Comparison of ENCODE assay signal across 8 cellular contexts in the genomic region with DNA sequence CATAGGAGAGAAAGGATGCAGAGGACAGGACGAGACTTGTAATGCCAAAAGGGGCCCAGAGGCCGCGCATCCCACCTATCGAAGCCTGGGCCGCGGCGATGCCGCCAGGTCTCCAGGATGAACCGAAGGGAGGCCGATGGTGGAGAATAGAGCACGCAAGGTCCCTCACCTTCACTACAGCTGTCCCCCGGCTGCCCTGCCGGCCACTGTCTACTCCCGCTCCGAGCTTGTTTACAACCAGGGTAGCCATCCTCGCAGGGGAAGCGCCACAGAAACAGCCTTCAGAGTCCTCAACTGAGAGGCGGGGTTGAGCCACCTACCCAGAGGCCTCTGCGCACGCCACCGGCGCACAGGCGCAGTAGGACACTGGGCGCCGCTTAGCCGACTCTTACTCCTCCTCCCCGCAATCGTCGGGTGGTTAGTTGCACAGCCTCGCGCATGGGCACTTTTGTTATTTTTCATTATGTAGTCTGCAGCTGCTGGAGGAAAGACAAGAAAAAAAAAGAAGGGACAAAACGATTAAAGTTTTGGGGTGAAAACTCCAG. TPM values are rescaled to one million over a fixed set of nuclear protein-coding genes. Genes with fewer than 3 reads are reported as not detected.
DNase-seq lines count a peak whose midpoint lies in the region; ATAC-seq and TF ChIP-seq lines count a peak whose summit lies in the region.

A gene (minus strand): TSS at position 309 of the 545 bp plus-strand sequence. CDS start 59 bp downstream, at position 250.

- WGBS in esophagus, 2 donors, result 0% methylated on average over 32 of the region's 32 CpGs

- no peaks in the 10 kb centered on the region for H3K27me3 ChIP-seq in esophagus (ENCODE audit: control insufficient read depth in 1 of 2, insufficient read depth in 2 of 2, low read length in 2 of 2)
- H3K27me3 ChIP-seq in muscle layer of duodenum (ENCODE audit: low read depth, low read length), result no peaks in the 10 kb centered on the region

- no peak for TF ChIP-seq RAD21 in Ishikawa (IDR thresholded peaks at IDR 0.05; ENCODE audit: low read depth)

- H3K4me1 ChIP-seq in esophagus (ENCODE audit: control insufficient read depth in 2 of 2, insufficient read depth in 2 of 2, low read length in 1 of 2), result no peaks in the 10 kb centered on the region
- H3K4me1 ChIP-seq in muscle layer of duodenum (ENCODE audit: control insufficient read depth in 1 of 2, insufficient read depth in 2 of 2, low read length in 2 of 2), result peaks cover 20 to 35% of the 10 kb centered on the region in 2 donors

- peak; percentile 95 for ATAC-seq in GM21619 (IDR thresholded peaks at IDR 0.05; ENCODE audit: unreplicated experiment)

- DNase-seq in DMS153 treated with DMSO at 0.1 percent for 48 hours (lab: John Stamatoyannopoulos, UW; ENCODE audit: unreplicated experiment), result peak; percentile 69
- peak; percentile 83 for DNase-seq in OCI-M2 (lab: John Stamatoyannopoulos, UW; ENCODE audit: unreplicated experiment)
- peak; percentile 84 for DNase-seq in activated T-cell treated with anti-CD3 and anti-CD28 coated beads for 48 hours (ENCODE audit: low read depth)
- peak; percentile 79 for DNase-seq in stimulated activated CD8-positive, alpha-beta memory T cell treated with anti-CD3 and anti-CD28 coated beads, Interleukin-7, amount 100 ng/mL, for 24 hours (ENCODE audit: low read depth)

- peak within 1 kb of the TSS; percentile 71 to 92 for H3K27ac ChIP-seq in esophagus (ENCODE audit: low read depth in 2 of 2, low read length in 1 of 2)
- H3K27ac ChIP-seq in muscle layer of duodenum (ENCODE audit: low read length), result peak within 1 kb of the TSS; percentile 86

- H3K4me3 ChIP-seq in esophagus (ENCODE audit: low read depth in 1 of 2, low read length in 2 of 2) (peak within 1 kb of the TSS; percentile 88 to 100), muscle layer of duodenum (ENCODE audit: low read depth in 1 of 2, low read length in 2 of 2) (peak within 1 kb of the TSS; percentile 82 to 90)

- no peak for TF ChIP-seq EP300 in Ishikawa (IDR thresholded peaks at IDR 0.05; ENCODE audit: borderline replicate concordance)

- H3K9me3 ChIP-seq in esophagus (ENCODE audit: control insufficient read depth in 2 of 2, insufficient read depth in 1 of 2, low read depth in 1 of 2, low read length in 1 of 2), result no peaks in the 10 kb centered on the region
- no peaks in the 10 kb centered on the region for H3K9me3 ChIP-seq in muscle layer of duodenum (ENCODE audit: control insufficient read depth in 1 of 2, low read length in 2 of 2)

- no peaks in the 10 kb centered on the region for H3K36me3 ChIP-seq in esophagus (ENCODE audit: control insufficient read depth in 2 of 2, insufficient read depth in 2 of 2, low read length in 1 of 2)
- peaks cover 0 to under 1% of the 10 kb centered on the region in 2 donors for H3K36me3 ChIP-seq in muscle layer of duodenum (ENCODE audit: control insufficient read depth in 1 of 2, insufficient read depth in 2 of 2, low read length in 2 of 2)

TF ChIP-seq in Ishikawa, 13 proteins besides CTCF, POLR2A, EP300 and RAD21:
- peak; percentile 59; the same call in 1 of the 2 replicates for TF ChIP-seq TAF1 (IDR thresholded peaks at IDR 0.05; ENCODE audit: low read depth)
- TF ChIP-seq CREB1 (IDR thresholded peaks at IDR 0.05; ENCODE audit: low read depth), result no peak
- no peak for TF ChIP-seq EGR1 (IDR thresholded peaks at IDR 0.05)
- TF ChIP-seq, protein P1, sequence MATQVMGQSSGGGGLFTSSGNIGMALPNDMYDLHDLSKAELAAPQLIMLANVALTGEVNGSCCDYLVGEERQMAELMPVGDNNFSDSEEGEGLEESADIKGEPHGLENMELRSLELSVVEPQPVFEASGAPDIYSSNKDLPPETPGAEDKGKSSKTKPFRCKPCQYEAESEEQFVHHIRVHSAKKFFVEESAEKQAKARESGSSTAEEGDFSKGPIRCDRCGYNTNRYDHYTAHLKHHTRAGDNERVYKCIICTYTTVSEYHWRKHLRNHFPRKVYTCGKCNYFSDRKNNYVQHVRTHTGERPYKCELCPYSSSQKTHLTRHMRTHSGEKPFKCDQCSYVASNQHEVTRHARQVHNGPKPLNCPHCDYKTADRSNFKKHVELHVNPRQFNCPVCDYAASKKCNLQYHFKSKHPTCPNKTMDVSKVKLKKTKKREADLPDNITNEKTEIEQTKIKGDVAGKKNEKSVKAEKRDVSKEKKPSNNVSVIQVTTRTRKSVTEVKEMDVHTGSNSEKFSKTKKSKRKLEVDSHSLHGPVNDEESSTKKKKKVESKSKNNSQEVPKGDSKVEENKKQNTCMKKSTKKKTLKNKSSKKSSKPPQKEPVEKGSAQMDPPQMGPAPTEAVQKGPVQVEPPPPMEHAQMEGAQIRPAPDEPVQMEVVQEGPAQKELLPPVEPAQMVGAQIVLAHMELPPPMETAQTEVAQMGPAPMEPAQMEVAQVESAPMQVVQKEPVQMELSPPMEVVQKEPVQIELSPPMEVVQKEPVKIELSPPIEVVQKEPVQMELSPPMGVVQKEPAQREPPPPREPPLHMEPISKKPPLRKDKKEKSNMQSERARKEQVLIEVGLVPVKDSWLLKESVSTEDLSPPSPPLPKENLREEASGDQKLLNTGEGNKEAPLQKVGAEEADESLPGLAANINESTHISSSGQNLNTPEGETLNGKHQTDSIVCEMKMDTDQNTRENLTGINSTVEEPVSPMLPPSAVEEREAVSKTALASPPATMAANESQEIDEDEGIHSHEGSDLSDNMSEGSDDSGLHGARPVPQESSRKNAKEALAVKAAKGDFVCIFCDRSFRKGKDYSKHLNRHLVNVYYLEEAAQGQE (IDR thresholded peaks at IDR 0.05; ENCODE audit: low read depth), result no peak
- TF ChIP-seq YY1 (IDR thresholded peaks at IDR 0.05; ENCODE audit: low read depth), result peak; percentile 51; the same call in 1 of the 2 replicates
- no peak for TF ChIP-seq CEBPB (IDR thresholded peaks at IDR 0.05)
- no peak for TF ChIP-seq FOXM1 (IDR thresholded peaks at IDR 0.05; ENCODE audit: borderline replicate concordance, low read depth)
- TF ChIP-seq, protein P2, sequence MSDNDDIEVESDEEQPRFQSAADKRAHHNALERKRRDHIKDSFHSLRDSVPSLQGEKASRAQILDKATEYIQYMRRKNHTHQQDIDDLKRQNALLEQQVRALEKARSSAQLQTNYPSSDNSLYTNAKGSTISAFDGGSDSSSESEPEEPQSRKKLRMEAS (IDR thresholded peaks at IDR 0.05), result no peak; the same call in 1 of the 2 replicates
- no peak for TF ChIP-seq TEAD4 (IDR thresholded peaks at IDR 0.05)
- no peak for TF ChIP-seq NFIC (IDR thresholded peaks at IDR 0.05)
- TF ChIP-seq, protein P3, sequence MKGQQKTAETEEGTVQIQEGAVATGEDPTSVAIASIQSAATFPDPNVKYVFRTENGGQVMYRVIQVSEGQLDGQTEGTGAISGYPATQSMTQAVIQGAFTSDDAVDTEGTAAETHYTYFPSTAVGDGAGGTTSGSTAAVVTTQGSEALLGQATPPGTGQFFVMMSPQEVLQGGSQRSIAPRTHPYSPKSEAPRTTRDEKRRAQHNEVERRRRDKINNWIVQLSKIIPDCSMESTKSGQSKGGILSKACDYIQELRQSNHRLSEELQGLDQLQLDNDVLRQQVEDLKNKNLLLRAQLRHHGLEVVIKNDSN (IDR thresholded peaks at IDR 0.05), result no peak
- no peak for TF ChIP-seq ZBTB7A (IDR thresholded peaks at IDR 0.05; ENCODE audit: low read depth)
- no peak for TF ChIP-seq TCF12 (IDR thresholded peaks at IDR 0.05; ENCODE audit: low read depth)

RNA-seq across cellular contexts. Expression of the gene that starts here (rescaled TPM):
- 1 to 10 TPM; 1.9 to 2.7 TPM for polyA plus RNA-seq in esophagus

Comparison
In these comparisons a context has a peak if more than half of its experiments do, and no peak if none do; other contexts are left out.
1. Peak in every context shown above with its lines: DNase-seq, ATAC-seq, H3K4me3 ChIP-seq and H3K27ac ChIP-seq.